In genomic region chr20:33373735-33374605, GRCh38 we compare ENCODE assay signal across 1 cellular context.
TF ChIP-seq lines count a peak whose summit lies in the region.

No MANE protein-coding gene starts in this region.

TF ChIP-seq in HepG2, 621 proteins besides CTCF, POLR2A, EP300 and RAD21 (continued from another document and continues in another):
- TF ChIP-seq ZBTB10 (CRISPR knock-in tag; IDR thresholded peaks at IDR 0.05; ENCODE audit: borderline replicate concordance), result no peak
- TF ChIP-seq RCOR2 (CRISPR knock-in tag; IDR thresholded peaks at IDR 0.05), result peak; percentile 98
- TF ChIP-seq PLSCR1 (CRISPR knock-in tag; IDR thresholded peaks at IDR 0.05; ENCODE audit: borderline replicate concordance), result no peak
- no peak for TF ChIP-seq EHMT2 (IDR thresholded peaks at IDR 0.05; ENCODE audit: borderline replicate concordance, low read depth, low read length)
- peak; percentile 93 for TF ChIP-seq TARDBP (CRISPR knock-in tag; IDR thresholded peaks at IDR 0.05)
- no peak for TF ChIP-seq CAMTA2 (CRISPR knock-in tag; IDR thresholded peaks at IDR 0.05; ENCODE audit: borderline replicate concordance)
- peak; percentile 92; the same call in 1 of the 2 replicates for TF ChIP-seq AHR (CRISPR knock-in tag; IDR thresholded peaks at IDR 0.05)
- TF ChIP-seq MZF1 (CRISPR knock-in tag; IDR thresholded peaks at IDR 0.05; ENCODE audit: borderline replicate concordance), result no peak
- TF ChIP-seq ZNF605 (CRISPR knock-in tag; IDR thresholded peaks at IDR 0.05), result peak; percentile 84; the same call in 1 of the 2 replicates
- 0 out of 2 replicates have a peak, but pooled peaks have one; percentile 82 for TF ChIP-seq MYNN (CRISPR knock-in tag; IDR thresholded peaks at IDR 0.05; ENCODE audit: low read depth)
- peak; percentile 93; the same call in 1 of the 2 replicates for TF ChIP-seq PITX1 (CRISPR knock-in tag; IDR thresholded peaks at IDR 0.05)
- no peak for TF ChIP-seq ZNF546 (CRISPR knock-in tag; conservative IDR thresholded peaks at IDR 0.05)
- TF ChIP-seq ZNF318 (CRISPR knock-in tag; IDR thresholded peaks at IDR 0.05), result peak; percentile 72; the same call in 1 of the 2 replicates
- no peak for TF ChIP-seq SUZ12 (IDR thresholded peaks at IDR 0.05; ENCODE audit: low read depth, low read length)
- TF ChIP-seq ARID3A (IDR thresholded peaks at IDR 0.05; ENCODE audit: low read depth, low read length), result peak; percentile 90
- TF ChIP-seq TBL1XR1 (IDR thresholded peaks at IDR 0.05; ENCODE audit: borderline replicate concordance, low read length, partially characterized antibody), result peak; percentile 63
- TF ChIP-seq SP140L (CRISPR knock-in tag; IDR thresholded peaks at IDR 0.05; ENCODE audit: borderline replicate concordance), result no peak; the same call in 1 of the 2 replicates
- TF ChIP-seq USF2 (IDR thresholded peaks at IDR 0.05; ENCODE audit: low read depth, low read length), result no peak
- no peak for TF ChIP-seq USF2 (CRISPR knock-in tag; IDR thresholded peaks at IDR 0.05; ENCODE audit: borderline replicate concordance)
- TF ChIP-seq ASH2L (IDR thresholded peaks at IDR 0.05; ENCODE audit: insufficient read length, low read depth, low read length), result peak; percentile 73
- TF ChIP-seq ZNF569 (CRISPR knock-in tag; IDR thresholded peaks at IDR 0.05; ENCODE audit: borderline replicate concordance), result peak; percentile 3; the same call in 1 of the 2 replicates
- peak; percentile 20; the same call in 1 of the 2 replicates for TF ChIP-seq ZFP62 (CRISPR knock-in tag; IDR thresholded peaks at IDR 0.05)
- TF ChIP-seq ZNF414 (CRISPR knock-in tag; IDR thresholded peaks at IDR 0.05), result 0 out of 2 replicates have a peak, but pooled peaks have one; percentile 79
- peak; percentile 79 for TF ChIP-seq KMT2B (CRISPR knock-in tag; IDR thresholded peaks at IDR 0.05)
- no peak for TF ChIP-seq ZNF839 (CRISPR knock-in tag; IDR thresholded peaks at IDR 0.05; ENCODE audit: borderline replicate concordance)
- TF ChIP-seq DMTF1 (CRISPR knock-in tag; IDR thresholded peaks at IDR 0.05), result no peak
- no peak for TF ChIP-seq ZNF230 (CRISPR knock-in tag; IDR thresholded peaks at IDR 0.05)
- TF ChIP-seq SNAPC5 (CRISPR knock-in tag; IDR thresholded peaks at IDR 0.05; ENCODE audit: borderline replicate concordance), result no peak
- TF ChIP-seq ZSCAN29 (CRISPR knock-in tag; conservative IDR thresholded peaks at IDR 0.05), result no peak
- no peak for TF ChIP-seq KLF15 (CRISPR knock-in tag; IDR thresholded peaks at IDR 0.05; ENCODE audit: borderline replicate concordance)
- no peak for TF ChIP-seq ZNF263 (CRISPR knock-in tag; IDR thresholded peaks at IDR 0.05)
- TF ChIP-seq ZNF296 (CRISPR knock-in tag; conservative IDR thresholded peaks at IDR 0.05), result no peak
- peak in 1 of 2 experiments; percentile 34; a peak in 1 of 4 replicates for TF ChIP-seq REST (IDR thresholded peaks at IDR 0.05; ENCODE audit: borderline replicate concordance in 1 of 2, low read depth in 1 of 2, low read length in 2 of 2)
- peak; percentile 94 for TF ChIP-seq ARID2 (CRISPR knock-in tag; IDR thresholded peaks at IDR 0.05; ENCODE audit: borderline replicate concordance)
- TF ChIP-seq TRIM24 (CRISPR knock-in tag; IDR thresholded peaks at IDR 0.05), result peak; percentile 79; the same call in 1 of the 2 replicates
